In genomic region chr5:54746346-54746745, GRCh38 we compare ENCODE assay signal across 17 cellular contexts.
DNase-seq lines count a peak whose midpoint lies in the region; ATAC-seq, FAIRE-seq and TF ChIP-seq lines count a peak whose summit lies in the region.
"Had no signal": no experiment of that assay in that cellular context is flagged by ENCODE, and none has a peak within 500 bp of the region (broad histone marks: within the 10 kb centered on the region; RNA-seq: fewer than 3 reads in every experiment).

No MANE protein-coding gene starts in this region.

- peaks cover 6% of the 10 kb centered on the region; the same call in 1 of the 2 replicates for H3K23me2 ChIP-seq in H1 (ENCODE audit: low read depth, low read length)

- no peak overlapping the region for H4K91ac ChIP-seq in H1 (replicated peaks; ENCODE audit: insufficient read length, low read length)

- H2BK120ac ChIP-seq in H1 (replicated peaks; ENCODE audit: low read depth, low read length): no peak overlapping the region

- 93% methylated on average over 8 of the region's 8 CpGs; no CpG with 5 or more reads in 1 of the 2 experiments for WGBS in H1 (ENCODE audit: extremely low coverage in 1 of 2, insufficient coverage in 1 of 2, insufficient read length in 1 of 2, insufficient replicate concordance in 2 of 2, low coverage in 1 of 2, low lambda C conversion rate in 2 of 2, missing lambda C conversion rate in 1 of 2), 2 experiments

- H3K18ac ChIP-seq in H1 (ENCODE audit: extremely low read depth, low read length): no peak overlapping the region

- no peak overlapping the region for H3K4me2 ChIP-seq in KMS-11
- no peak overlapping the region for H3K4me2 ChIP-seq in H1 (ENCODE audit: insufficient read depth in 1 of 2, low read depth in 2 of 2, low read length in 2 of 2)
- H3K4me2 ChIP-seq: A549 had no signal

- TF ChIP-seq CTCF in KMS-11 (conservative IDR thresholded peaks at IDR 0.05; ENCODE audit: low read depth, low read length): no peak
- no peak for TF ChIP-seq CTCF in H1 (IDR thresholded peaks at IDR 0.05; ENCODE audit: control extremely low read depth in 1 of 3, insufficient read depth in 1 of 3, low read depth in 1 of 3, low read length in 3 of 3)

- no peaks in the 10 kb centered on the region for H3K27me3 ChIP-seq in KMS-11 (ENCODE audit: insufficient read depth, low read depth)
- no peaks in the 10 kb centered on the region for H3K27me3 ChIP-seq in H1 (replicated peaks in 1 of 4; ENCODE audit: control insufficient read depth in 3 of 4, extremely low read depth in 1 of 4, insufficient read depth in 3 of 4, low read length in 3 of 4)
- H3K27me3 ChIP-seq: BE2C had no signal

- peak overlapping the region; percentile 97; the same call in 1 of the 2 replicates for H3K27ac ChIP-seq in KMS-11
- H3K27ac ChIP-seq in H1 (ENCODE audit: low read depth, low read length): no peak overlapping the region
- H3K27ac ChIP-seq: A549, HL-60 had no signal

- H2AFZ ChIP-seq in KMS-11 (ENCODE audit: low read depth) (no peak overlapping the region), H1 (ENCODE audit: low read length) (no peak overlapping the region)

- no peak overlapping the region for H3K4ac ChIP-seq in H1 (replicated peaks; ENCODE audit: insufficient read length, low read depth, low read length)

- no peak overlapping the region for H3K14ac ChIP-seq in H1 (ENCODE audit: insufficient read length)

- H3K79me2 ChIP-seq in KMS-11 (ENCODE audit: insufficient read depth, low read depth): no peaks in the 10 kb centered on the region
- no peaks in the 10 kb centered on the region for H3K79me2 ChIP-seq in H1 (ENCODE audit: control insufficient read depth in 1 of 2, insufficient read depth in 2 of 2, low read length in 2 of 2)

- POLR2A ChIA-PET in H1 (lab: Charles Lee; ENCODE audit: partially characterized antibody): no interaction called here

- no peaks in the 10 kb centered on the region for H4K20me1 ChIP-seq in KMS-11 (ENCODE audit: insufficient read depth)
- H4K20me1 ChIP-seq in H1 (replicated peaks in 1 of 2; ENCODE audit: control insufficient read depth in 1 of 2, insufficient read depth in 2 of 2, low read length in 2 of 2): no peaks in the 10 kb centered on the region

- CTCF ChIA-PET in H1 (lab: Charles Lee; ENCODE audit: partially characterized antibody): interaction anchor here (0.6 to 0.8 kb wide), 2 partner anchors 179 to 222 kb away, joined by 3 to 4 read pairs; no protein-coding TSS in a partner anchor

- DNase-seq in H1 (ENCODE audit: low read depth in 1 of 2, low spot score in 2 of 2) (no peak), mucosa of gallbladder (ENCODE audit: low spot score) (peak; percentile 25), DMS79 treated with DMSO at 0.1 percent for 48 hours (lab: John Stamatoyannopoulos, UW) (no peak), Right ventricle myocardium inferior (ENCODE audit: missing footprints) (no peak)
- DNase-seq in activated effector memory CD4-positive, alpha-beta T cell treated with anti-CD3 and anti-CD28 coated beads, Interleukin-2, amount 50 U/mL, for 16 hours: no peak
- DNase-seq: BE2C; CD8-positive, alpha-beta T cell; COR-L47; DMS153; DND-41; GDM1; HCEC 1CT had no signal

- H3K9me3 ChIP-seq in H1 (ENCODE audit: insufficient read depth in 2 of 2, low read depth in 1 of 2, low read length in 1 of 2): no peaks in the 10 kb centered on the region
- H3K9me3 ChIP-seq: BE2C had no signal

- no peak overlapping the region for H4K8ac ChIP-seq in H1 (ENCODE audit: extremely low read depth, insufficient read depth, low read length)

- intact Hi-C loops in Right ventricle myocardium inferior (cut with DNase I): no loop called here

- no peak overlapping the region for H3K56ac ChIP-seq in H1 (replicated peaks; ENCODE audit: insufficient read length, low read depth, low read length)

- TF ChIP-seq POLR2A in H1 (IDR thresholded peaks at IDR 0.05; ENCODE audit: control extremely low read depth in 1 of 2, low read depth in 2 of 2, low read length in 2 of 2): no peak

- H3K36me3 ChIP-seq in KMS-11 (ENCODE audit: insufficient read depth) (no peaks in the 10 kb centered on the region), H1 (ENCODE audit: control insufficient read depth in 2 of 4, insufficient read depth in 4 of 4, low read length in 3 of 4) (no peaks in the 10 kb centered on the region)
- H3K36me3 ChIP-seq: BE2C had no signal

- no peak overlapping the region for H2BK15ac ChIP-seq in H1 (ENCODE audit: low read length)

- no peak overlapping the region for H2BK20ac ChIP-seq in H1 (ENCODE audit: low read length)

- H3K4me1 ChIP-seq in KMS-11 (ENCODE audit: low read depth, poor library complexity, severe bottlenecking): peaks cover 51% of the 10 kb centered on the region
- peaks cover 0 to 7% (median 4%) of the 10 kb centered on the region in 4 experiments; a peak in 3 of 7 replicates for H3K4me1 ChIP-seq in H1 (replicated peaks in 1 of 4; ENCODE audit: control insufficient read depth in 3 of 4, insufficient read depth in 4 of 4, low read length in 3 of 4)

- no peak overlapping the region for H3K23ac ChIP-seq in H1 (ENCODE audit: insufficient read length)

- ATAC-seq in Right ventricle myocardium inferior: no peak
- ATAC-seq: A549; CD8-positive, alpha-beta T cell had no signal

- peak overlapping the region; percentile 55; the same call in 1 of the 2 replicates for H2BK5ac ChIP-seq in H1 (ENCODE audit: low read depth, low read length)

- no peak overlapping the region for H4K5ac ChIP-seq in H1 (ENCODE audit: insufficient read length, low read depth, low read length)

- H3K79me1 ChIP-seq in H1 (ENCODE audit: low read depth, low read length): no peaks in the 10 kb centered on the region

- no peak for TF ChIP-seq EP300 in H1 (IDR thresholded peaks at IDR 0.05; ENCODE audit: borderline replicate concordance in 1 of 2, low read depth in 2 of 2, low read length in 2 of 2)

- no peak for FAIRE-seq in H1 (lab: Jason Lieb, UNC)
- FAIRE-seq: A549, D721Med, GM19239 had no signal

- no peak overlapping the region for H2AK5ac ChIP-seq in H1 (ENCODE audit: low read depth, low read length)

- 0 out of 2 replicates have a peak overlapping the region, but pooled peaks have one; percentile 42 for H2BK12ac ChIP-seq in H1 (ENCODE audit: low read depth, low read length)

- no peak overlapping the region for H3K9ac ChIP-seq in KMS-11
- no peak overlapping the region for H3K9ac ChIP-seq in H1 (replicated peaks in 1 of 4; ENCODE audit: extremely low read depth in 1 of 4, low read depth in 3 of 4, low read length in 3 of 4)

- no peak for TF ChIP-seq RAD21 in H1 (IDR thresholded peaks at IDR 0.05 in 1 of 2, conservative IDR thresholded peaks at IDR 0.05 in 1 of 2; ENCODE audit: low read depth in 2 of 2, low read length in 2 of 2)

- no peak overlapping the region for H3K4me3 ChIP-seq in KMS-11 (IDR thresholded peaks at IDR 0.05; ENCODE audit: insufficient read depth, low read depth, low read length)
- H3K4me3 ChIP-seq in H1 (ENCODE audit: extremely low read depth in 1 of 4, insufficient read depth in 2 of 4, low read depth in 3 of 4, low read length in 4 of 4): no peak overlapping the region
- H3K4me3 ChIP-seq: A549 had no signal

TF ChIP-seq in H1, 55 proteins besides CTCF, POLR2A, EP300 and RAD21:
- TF ChIP-seq SIRT6 (IDR thresholded peaks at IDR 0.05; ENCODE audit: low read length) (no peak), POLR2AphosphoS5 (IDR thresholded peaks at IDR 0.05; ENCODE audit: low read depth, low read length) (no peak), SP1 (IDR thresholded peaks at IDR 0.05; ENCODE audit: low read depth, low read length) (no peak), BRCA1 (IDR thresholded peaks at IDR 0.05; ENCODE audit: low read depth, low read length) (no peak), SP4 (IDR thresholded peaks at IDR 0.05; ENCODE audit: low read length) (no peak), RNF2 (IDR thresholded peaks at IDR 0.05; ENCODE audit: borderline replicate concordance, low read depth, low read length, missing control alignments, poor library complexity, severe bottlenecking) (no peak), TAF7 (optimal IDR thresholded peaks at IDR 0.05; ENCODE audit: borderline replicate concordance, low read depth, low read length) (no peak), PHF8 (conservative IDR thresholded peaks at IDR 0.05; ENCODE audit: low read depth, low read length) (no peak), TAF1 (IDR thresholded peaks at IDR 0.05; ENCODE audit: low read depth, low read length) (no peak), TBP (IDR thresholded peaks at IDR 0.05; ENCODE audit: low read depth, low read length) (no peak), YY1 (IDR thresholded peaks at IDR 0.05; ENCODE audit: low read depth, low read length) (no peak)
TF ChIP-seq in H1: peak in this region for 0.
